In genomic region chr20:40938020-40938419, GRCh38 we compare ENCODE assay signal across 21 cellular contexts.
DNase-seq lines count a peak whose midpoint lies in the region; ATAC-seq, FAIRE-seq and TF ChIP-seq lines count a peak whose summit lies in the region.
"Had no signal": no experiment of that assay in that cellular context is flagged by ENCODE, and none has a peak within 500 bp of the region (broad histone marks: within the 10 kb centered on the region; RNA-seq: fewer than 3 reads in every experiment).

No MANE protein-coding gene starts in this region.

- H3K27ac ChIP-seq in BLaER1 (peak overlapping the region; percentile 14; the same call in 1 of the 2 replicates), OCI-LY1 (ENCODE audit: low read depth, low read length, poor library complexity, severe bottlenecking) (peak overlapping the region; percentile 100), H1 (ENCODE audit: low read depth, low read length) (no peak overlapping the region)
- H3K27ac ChIP-seq: breast epithelium, right atrium auricular region, SJSA1, tibial nerve had no signal

- H2BK120ac ChIP-seq in H1 (replicated peaks; ENCODE audit: low read depth, low read length), result no peak overlapping the region

- H3K9me2 ChIP-seq in OCI-LY1 (ENCODE audit: low read depth, low read length), result no peaks in the 10 kb centered on the region

- H3K56ac ChIP-seq in H1 (replicated peaks; ENCODE audit: insufficient read length, low read depth, low read length), result no peak overlapping the region

- H3K4me2 ChIP-seq in BLaER1 (peak overlapping the region; percentile 61), OCI-LY1 (ENCODE audit: low read length) (no peak overlapping the region), H1 (ENCODE audit: insufficient read depth in 1 of 2, low read depth in 2 of 2, low read length in 2 of 2) (no peak overlapping the region)

- no peak for FAIRE-seq in H1 (lab: Jason Lieb, UNC)
- FAIRE-seq: frontal cortex had no signal

- TF ChIP-seq POLR2A in H1 (IDR thresholded peaks at IDR 0.05; ENCODE audit: control extremely low read depth in 1 of 2, low read depth in 2 of 2, low read length in 2 of 2), result no peak

- peaks cover 42% of the 10 kb centered on the region for H3K4me1 ChIP-seq in BLaER1
- peaks cover 51% of the 10 kb centered on the region for H3K4me1 ChIP-seq in OCI-LY1 (ENCODE audit: insufficient read depth, low read length, severe bottlenecking)
- no peaks in the 10 kb centered on the region for H3K4me1 ChIP-seq in H1 (replicated peaks in 1 of 4; ENCODE audit: control insufficient read depth in 3 of 4, insufficient read depth in 4 of 4, low read length in 3 of 4)
- H3K4me1 ChIP-seq: breast epithelium, right atrium auricular region, SJSA1, tibial nerve had no signal

- peaks cover 14% of the 10 kb centered on the region for H3F3A ChIP-seq in OCI-LY1 (ENCODE audit: insufficient read depth, low read length)

- H2AK5ac ChIP-seq in H1 (ENCODE audit: low read depth, low read length), result no peak overlapping the region

- 68% methylated on average over 4 of the region's 4 CpGs; no CpG with 5 or more reads in 1 of the 2 experiments for WGBS in H1 (ENCODE audit: extremely low coverage in 1 of 2, insufficient coverage in 1 of 2, insufficient read length in 1 of 2, insufficient replicate concordance in 2 of 2, low coverage in 1 of 2, low lambda C conversion rate in 2 of 2, missing lambda C conversion rate in 1 of 2), 2 experiments

- H3K4ac ChIP-seq in H1 (replicated peaks; ENCODE audit: insufficient read length, low read depth, low read length), result no peak overlapping the region

- H3K36me3 ChIP-seq in BLaER1 (no peaks in the 10 kb centered on the region), OCI-LY1 (ENCODE audit: insufficient read depth, low read length) (no peaks in the 10 kb centered on the region), H1 (ENCODE audit: control insufficient read depth in 2 of 4, insufficient read depth in 4 of 4, low read length in 3 of 4) (no peaks in the 10 kb centered on the region)
- H3K36me3 ChIP-seq: breast epithelium, right atrium auricular region, SJSA1, tibial nerve had no signal

- no peak overlapping the region for H3K18ac ChIP-seq in H1 (ENCODE audit: extremely low read depth, low read length)

- H3K4me3 ChIP-seq in BLaER1 (no peak overlapping the region), GM12864 (ENCODE audit: low read depth, low read length) (no peak overlapping the region), OCI-LY1 (ENCODE audit: low read depth, low read length, poor library complexity, severe bottlenecking) (no peak overlapping the region), H1 (ENCODE audit: extremely low read depth in 1 of 4, insufficient read depth in 2 of 4, low read depth in 3 of 4, low read length in 4 of 4) (no peak overlapping the region)
- H3K4me3 ChIP-seq: breast epithelium, right atrium auricular region, SJSA1, tibial nerve had no signal

- H3K27me3 ChIP-seq in BLaER1 (no peaks in the 10 kb centered on the region), OCI-LY1 (ENCODE audit: insufficient read depth, low read length) (no peaks in the 10 kb centered on the region), H1 (replicated peaks in 1 of 4; ENCODE audit: control insufficient read depth in 3 of 4, extremely low read depth in 1 of 4, insufficient read depth in 3 of 4, low read length in 3 of 4) (no peaks in the 10 kb centered on the region)
- H3K27me3 ChIP-seq: breast epithelium, right atrium auricular region, SJSA1, tibial nerve had no signal

- H4K5ac ChIP-seq in H1 (ENCODE audit: insufficient read length, low read depth, low read length), result no peak overlapping the region

- H3K9ac ChIP-seq in BLaER1, result 0 out of 2 replicates have a peak overlapping the region, but pooled peaks have one; percentile 4
- no peak overlapping the region; the same call in 1 of the 2 replicates for H3K9ac ChIP-seq in OCI-LY1 (ENCODE audit: low read length)
- H3K9ac ChIP-seq in H1 (replicated peaks in 1 of 4; ENCODE audit: extremely low read depth in 1 of 4, low read depth in 3 of 4, low read length in 3 of 4), result no peak overlapping the region

- no peak for TF ChIP-seq EP300 in H1 (IDR thresholded peaks at IDR 0.05; ENCODE audit: borderline replicate concordance in 1 of 2, low read depth in 2 of 2, low read length in 2 of 2)

- POLR2A ChIA-PET in H1 (lab: Charles Lee; ENCODE audit: partially characterized antibody), result no interaction called here

- H4K20me1 ChIP-seq in BLaER1 (no peaks in the 10 kb centered on the region), OCI-LY1 (ENCODE audit: insufficient read depth, low read length) (no peaks in the 10 kb centered on the region), H1 (replicated peaks in 1 of 2; ENCODE audit: control insufficient read depth in 1 of 2, insufficient read depth in 2 of 2, low read length in 2 of 2) (no peaks in the 10 kb centered on the region)

- H2BK5ac ChIP-seq in H1 (ENCODE audit: low read depth, low read length), result no peak overlapping the region

- TF ChIP-seq RAD21 in H1 (IDR thresholded peaks at IDR 0.05 in 1 of 2, conservative IDR thresholded peaks at IDR 0.05 in 1 of 2; ENCODE audit: low read depth in 2 of 2, low read length in 2 of 2), result peak; percentile 50 to 65; a peak in 3 of 4 replicates

- 0 out of 2 replicates have a peak, but pooled peaks cover 5% of the 10 kb centered on the region for H3K9me3 ChIP-seq in BLaER1
- no peaks in the 10 kb centered on the region for H3K9me3 ChIP-seq in OCI-LY1 (ENCODE audit: low read length)
- H3K9me3 ChIP-seq in H1 (ENCODE audit: insufficient read depth in 2 of 2, low read depth in 1 of 2, low read length in 1 of 2), result no peaks in the 10 kb centered on the region
- H3K9me3 ChIP-seq: breast epithelium, right atrium auricular region, SJSA1, tibial nerve had no signal

- TF ChIP-seq CTCF in GM12864 (IDR thresholded peaks at IDR 0.05; ENCODE audit: low read depth, low read length, missing control alignments), result peak; percentile 53
- TF ChIP-seq CTCF in OCI-LY1 (IDR thresholded peaks at IDR 0.05; ENCODE audit: low read length), result peak; percentile 53
- TF ChIP-seq CTCF in H1 (IDR thresholded peaks at IDR 0.05; ENCODE audit: control extremely low read depth in 1 of 3, insufficient read depth in 1 of 3, low read depth in 1 of 3, low read length in 3 of 3), result peak; percentile 53 to 68 (median 59)

- no peak overlapping the region for H3K23ac ChIP-seq in H1 (ENCODE audit: insufficient read length)

- H3K23me2 ChIP-seq in H1 (ENCODE audit: low read depth, low read length), result no peaks in the 10 kb centered on the region

- no peak for ATAC-seq in HG03039 (IDR thresholded peaks at IDR 0.05; ENCODE audit: unreplicated experiment)
- no peak for ATAC-seq in HG03460 (IDR thresholded peaks at IDR 0.05; ENCODE audit: unreplicated experiment)
- ATAC-seq: activated CD8-positive, alpha-beta memory T cell treated with anti-CD3 and anti-CD28 coated beads, Interleukin-2, amount 10 ng/mL, durations not matched to agents 7 days and 5 days had no signal

- CTCF ChIA-PET in H1 (lab: Charles Lee; ENCODE audit: partially characterized antibody), result interaction anchor here (0.7 to 3.9 kb wide), 19 partner anchors 9 to 233 kb away, joined by 3 to 22 read pairs (median 4); no protein-coding TSS in a partner anchor

- H4K91ac ChIP-seq in H1 (replicated peaks; ENCODE audit: insufficient read length, low read length), result no peak overlapping the region

- no peak overlapping the region for H3K14ac ChIP-seq in H1 (ENCODE audit: insufficient read length)

- H2BK20ac ChIP-seq in H1 (ENCODE audit: low read length), result no peak overlapping the region

- no peak overlapping the region for H2BK15ac ChIP-seq in H1 (ENCODE audit: low read length)

- no peaks in the 10 kb centered on the region for H3K79me1 ChIP-seq in H1 (ENCODE audit: low read depth, low read length)

- no peak overlapping the region; the same call in 1 of the 2 replicates for H2AFZ ChIP-seq in OCI-LY1 (ENCODE audit: low read length)
- no peak overlapping the region for H2AFZ ChIP-seq in H1 (ENCODE audit: low read length)

- DNase-seq in GM12864 (ENCODE audit: low read depth) (no peak), H1 (ENCODE audit: low read depth in 1 of 2, low spot score in 2 of 2) (peak in 1 of 2 experiments; percentile 68), NCI-H1694 treated with DMSO at 0.1 percent for 48 hours (lab: John Stamatoyannopoulos, UW) (no peak), NOMO-1 treated with dmso at 0.1 percent for 144 hours (lab: John Stamatoyannopoulos, UW; ENCODE audit: unreplicated experiment) (no peak)
- DNase-seq: activated CD8-positive, alpha-beta memory T cell treated with anti-CD3 and anti-CD28 coated beads, Interleukin-2, amount 10 ng/mL, durations not matched to agents 7 days and 5 days; activated naive CD4-positive, alpha-beta T cell; C1 segment of cervical spinal cord; GF-D8; immature natural killer cell; mammary epithelial cell; NCI-H774; stimulated activated CD4-positive, alpha-beta T cell treated with anti-CD3 and anti-CD28 coated beads, Interleukin-4, amount 100 ng/mL, for 24 hours had no signal

- H3K79me2 ChIP-seq in OCI-LY1 (ENCODE audit: insufficient read depth, low read length) (no peaks in the 10 kb centered on the region), H1 (ENCODE audit: control insufficient read depth in 1 of 2, insufficient read depth in 2 of 2, low read length in 2 of 2) (no peaks in the 10 kb centered on the region)

- H2BK12ac ChIP-seq in H1 (ENCODE audit: low read depth, low read length), result no peak overlapping the region

- no peak overlapping the region for H4K8ac ChIP-seq in H1 (ENCODE audit: extremely low read depth, insufficient read depth, low read length)

TF ChIP-seq in H1, 55 proteins besides CTCF, POLR2A, EP300 and RAD21 (continues in another document):
- TF ChIP-seq RNF2 (IDR thresholded peaks at IDR 0.05; ENCODE audit: borderline replicate concordance, low read depth, low read length, missing control alignments, poor library complexity, severe bottlenecking), result no peak
- no peak for TF ChIP-seq RXRA (IDR thresholded peaks at IDR 0.05; ENCODE audit: insufficient read depth, low read depth, low read length)
- no peak for TF ChIP-seq SUZ12 (IDR thresholded peaks at IDR 0.05; ENCODE audit: low read length)
- no peak for TF ChIP-seq KDM1A (IDR thresholded peaks at IDR 0.05; ENCODE audit: borderline replicate concordance, low read length)
- no peak for TF ChIP-seq KDM5A (IDR thresholded peaks at IDR 0.05; ENCODE audit: low read length)
